Comparison of ENCODE assay signal across 22 cellular contexts in genomic region chr14:65075628-65076325, GRCh38. TPM values are rescaled to one million over a fixed set of nuclear protein-coding genes. Genes with fewer than 3 reads are reported as not detected.
DNase-seq lines count a peak whose midpoint lies in the region; ATAC-seq and TF ChIP-seq lines count a peak whose summit lies in the region.
"Had no signal": no experiment of that assay in that cellular context is flagged by ENCODE, and none has a peak within 500 bp of the region (broad histone marks: within the 10 kb centered on the region; RNA-seq: fewer than 3 reads in every experiment).

No MANE protein-coding gene starts in this region.

- H3K27ac Mint-ChIP-seq in activated T-helper 17 cell treated with anti-CD3 and anti-CD28 coated beads, Interleukin-2, amount 50 U/mL, for 72 hours = peak overlapping the region; percentile 90
- peak overlapping the region; percentile 18 for H3K27ac Mint-ChIP-seq in neural progenitor cell
- H3K27ac Mint-ChIP-seq: activated CD8-positive, alpha-beta T cell treated with anti-CD3 and anti-CD28 coated beads, Interleukin-2, amount 10 ng/mL, durations not matched to agents 7 days and 5 days; activated naive CD8-positive, alpha-beta T cell treated with anti-CD3 and anti-CD28 coated beads, Interleukin-2, amount 10 ng/mL, durations not matched to agents 7 days and 5 days; T-helper 2 cell treated with Interferon-gamma antibody and Interleukin-4, amounts not matched to agents 5 μg/mL and 100 μg/mL, for 36 hours had no signal

- DNase-seq in A673 (ENCODE audit: low spot score) = no peak
- peak; percentile 48 for DNase-seq in CD1c-positive myeloid dendritic cell (ENCODE audit: extremely low spot score)
- DNase-seq in neural progenitor cell (ENCODE audit: low spot score) = no peak
- no peak for DNase-seq in SIG-M5 (lab: John Stamatoyannopoulos, UW)
- DNase-seq in stimulated activated CD4-positive, alpha-beta T cell treated with anti-CD3 and anti-CD28 coated beads, Interleukin-4, amount 100 ng/mL, for 1 hour = no peak
- DNase-seq: activated CD4-positive, CD25-positive, alpha-beta regulatory T cell; activated CD8-positive, alpha-beta T cell treated with anti-CD3 and anti-CD28 coated beads, Interleukin-2, amount 10 ng/mL, durations not matched to agents 7 days and 5 days; activated naive CD8-positive, alpha-beta T cell treated with anti-CD3 and anti-CD28 coated beads, Interleukin-2, amount 10 ng/mL, durations not matched to agents 7 days and 5 days; activated T-cell treated with anti-CD3 and anti-CD28 coated beads, Interleukin-2, amount 50 U/mL, for 48 hours; colonic mucosa; left ventricle myocardium superior; mucosa of descending colon; NCI-H1105 treated with DMSO at 0.1 percent for 48 hours; NCI-H446 treated with DMSO at 0.1 percent for 48 hours; NK-92 treated with Interleukin-12 subunit alpha and Interleukin-12 subunit beta, amount 100 ng/mL, for 24 hours; stimulated activated CD4-positive, alpha-beta T cell treated with anti-CD3 and anti-CD28 coated beads, Interleukin-12 subunit alpha, Interleukin-12 subunit beta, amount 100 ng/mL, for 4 hours; stimulated activated CD8-positive, alpha-beta memory T cell treated with anti-CD3 and anti-CD28 coated beads, Interleukin-4, amount 100 ng/mL, for 48 hours had no signal

- H3K27ac ChIP-seq in A673 (ENCODE audit: low read depth, low read length, poor library complexity, severe bottlenecking) (no peak overlapping the region), neural progenitor cell (no peak overlapping the region)
- H3K27ac ChIP-seq: SK-N-MC had no signal

- no peak overlapping the region for H3K4me3 ChIP-seq in A673 (ENCODE audit: low read depth, low read length, poor library complexity, severe bottlenecking)
- no peak overlapping the region for H3K4me3 ChIP-seq in neural progenitor cell
- H3K4me3 ChIP-seq: colonic mucosa, HAP-1, mucosa of descending colon, SK-N-MC had no signal

- ATAC-seq in activated T-helper 17 cell treated with anti-CD3 and anti-CD28 coated beads, Interleukin-2, amount 50 U/mL, for 72 hours (replicated peaks) = no peak
- no peak for ATAC-seq in HG03521 (IDR thresholded peaks at IDR 0.05; ENCODE audit: unreplicated experiment)
- ATAC-seq: activated CD8-positive, alpha-beta T cell treated with anti-CD3 and anti-CD28 coated beads, Interleukin-2, amount 10 ng/mL, durations not matched to agents 7 days and 5 days; left ventricle myocardium superior; mucosa of descending colon had no signal

- H3K4me1 ChIP-seq in A673 (ENCODE audit: insufficient read depth, low read length, poor library complexity, severe bottlenecking) (no peaks in the 10 kb centered on the region), neural progenitor cell (no peaks in the 10 kb centered on the region)
- H3K4me1 ChIP-seq: HAP-1 had no signal

- no peaks in the 10 kb centered on the region for H4K20me1 ChIP-seq in neural progenitor cell (ENCODE audit: low read depth)

- H3K4me2 ChIP-seq in neural progenitor cell = no peak overlapping the region

- H3K4me1 Mint-ChIP-seq in activated T-helper 17 cell treated with anti-CD3 and anti-CD28 coated beads, Interleukin-2, amount 50 U/mL, for 72 hours = peaks cover 29% of the 10 kb centered on the region
- no peaks in the 10 kb centered on the region for H3K4me1 Mint-ChIP-seq in neural progenitor cell

- no peaks in the 10 kb centered on the region for H3K79me2 ChIP-seq in neural progenitor cell (ENCODE audit: low read depth)

- intact Hi-C loops in A673 (cut with micrococcal nuclease; ENCODE audit: unreplicated experiment) = no loop called here

- no peaks in the 10 kb centered on the region for H3F3A ChIP-seq in neural progenitor cell (ENCODE audit: low read depth)

- H3K27me3 ChIP-seq in A673 (replicated peaks; ENCODE audit: insufficient read depth, low read depth, low read length, poor library complexity) (no peaks in the 10 kb centered on the region), neural progenitor cell (no peaks in the 10 kb centered on the region)
- H3K27me3 ChIP-seq: colonic mucosa had no signal

- TSS peak; percentile 40 for BruUV-seq in A673 (replicated peaks; lab: Mats Ljungman, UMichigan)

- no peak overlapping the region for H3K9ac ChIP-seq in neural progenitor cell

- CTCF ChIA-PET in A673 (lab: Charles Lee) = interaction anchor here (0.6 kb wide), 1 partner anchor 24 kb away, joined by 3 read pairs; no protein-coding TSS in a partner anchor

- no peak overlapping the region for H3K4me3 Mint-ChIP-seq in activated T-helper 17 cell treated with anti-CD3 and anti-CD28 coated beads, Interleukin-2, amount 50 U/mL, for 72 hours
- H3K4me3 Mint-ChIP-seq in neural progenitor cell = no peak overlapping the region
- H3K4me3 Mint-ChIP-seq: activated CD8-positive, alpha-beta T cell treated with anti-CD3 and anti-CD28 coated beads, Interleukin-2, amount 10 ng/mL, durations not matched to agents 7 days and 5 days; activated naive CD8-positive, alpha-beta T cell treated with anti-CD3 and anti-CD28 coated beads, Interleukin-2, amount 10 ng/mL, durations not matched to agents 7 days and 5 days; T-helper 2 cell treated with Interferon-gamma antibody and Interleukin-4, amounts not matched to agents 5 μg/mL and 100 μg/mL, for 36 hours had no signal

- H3K36me3 ChIP-seq in A673 (ENCODE audit: insufficient read depth, low read length, poor library complexity, severe bottlenecking) (peaks cover 14% of the 10 kb centered on the region), neural progenitor cell (no peaks in the 10 kb centered on the region)
- H3K36me3 ChIP-seq: colonic mucosa had no signal

- H3K9me3 Mint-ChIP-seq in activated T-helper 17 cell treated with anti-CD3 and anti-CD28 coated beads, Interleukin-2, amount 50 U/mL, for 72 hours = no peaks in the 10 kb centered on the region
- H3K9me3 Mint-ChIP-seq in neural progenitor cell = no peaks in the 10 kb centered on the region
- H3K9me3 Mint-ChIP-seq: activated naive CD8-positive, alpha-beta T cell treated with anti-CD3 and anti-CD28 coated beads, Interleukin-2, amount 10 ng/mL, durations not matched to agents 7 days and 5 days; T-helper 2 cell treated with Interferon-gamma antibody and Interleukin-4, amounts not matched to agents 5 μg/mL and 100 μg/mL, for 36 hours had no signal

- H3K27me3 Mint-ChIP-seq in activated T-helper 17 cell treated with anti-CD3 and anti-CD28 coated beads, Interleukin-2, amount 50 U/mL, for 72 hours = no peaks in the 10 kb centered on the region
- H3K27me3 Mint-ChIP-seq in neural progenitor cell (ENCODE audit: insufficient read depth, low read depth) = no peaks in the 10 kb centered on the region
- H3K27me3 Mint-ChIP-seq: activated naive CD8-positive, alpha-beta T cell treated with anti-CD3 and anti-CD28 coated beads, Interleukin-2, amount 10 ng/mL, durations not matched to agents 7 days and 5 days had no signal

- POLR2A ChIA-PET in A673 (lab: Charles Lee; ENCODE audit: low non-redundant PET) = no interaction called here

- TF ChIP-seq CTCF in A673 (conservative IDR thresholded peaks at IDR 0.05; ENCODE audit: low read depth, low read length) (no peak), neural progenitor cell (IDR thresholded peaks at IDR 0.05) (no peak)

- H3K9me3 ChIP-seq in A673 (ENCODE audit: low read depth, low read length, poor library complexity, severe bottlenecking) = no peaks in the 10 kb centered on the region
- H3K9me3 ChIP-seq in neural progenitor cell (ENCODE audit: low read depth) = no peaks in the 10 kb centered on the region
- H3K9me3 ChIP-seq: colonic mucosa, HAP-1, mucosa of descending colon had no signal

- no peak overlapping the region for H2AFZ ChIP-seq in neural progenitor cell (replicated peaks)

- H3K36me3 Mint-ChIP-seq in activated T-helper 17 cell treated with anti-CD3 and anti-CD28 coated beads, Interleukin-2, amount 50 U/mL, for 72 hours (ENCODE audit: low read depth) = peaks cover 85% of the 10 kb centered on the region
- peaks cover 6% of the 10 kb centered on the region for H3K36me3 Mint-ChIP-seq in neural progenitor cell

RNA-seq across cellular contexts. Expression of gene MAX, which starts 26.5 kb away (rescaled TPM):
- total RNA-seq in A673 (2021) = 75.1 and 81.2 TPM in 2 replicates
- 100 to 1,000 TPM; 105 to 139 TPM for total RNA-seq in activated T-helper 17 cell treated with anti-CD3 and anti-CD28 coated beads, Interleukin-2, amount 50 U/mL, for 72 hours
- 21.4 and 22.2 TPM in 2 replicates for total RNA-seq in neural progenitor cell (ENCODE audit: low replicate concordance)
